ENCODE assay signal across 17 cellular contexts in genomic region chr2:173434729-173435345, GRCh38.
DNase-seq lines count a peak whose midpoint lies in the region; TF ChIP-seq lines count a peak whose summit lies in the region.
"Had no signal": no experiment of that assay in that cellular context is flagged by ENCODE, and none has a peak within 500 bp of the region (broad histone marks: within the 10 kb centered on the region; RNA-seq: fewer than 3 reads in every experiment).

No MANE protein-coding gene starts in this region.

- no peak overlapping the region for H3K27ac ChIP-seq in CD4-positive, alpha-beta memory T cell (ENCODE audit: low read depth, low read length)
- H3K27ac ChIP-seq: BLaER1 treated with 17β-estradiol and CSF1 and Interleukin-3, amounts not matched to agents 10 nM and 100 nM had no signal

- DNase-seq in DMS 273 treated with DMSO at 0.1 percent for 48 hours (lab: John Stamatoyannopoulos, UW): peak; percentile 23
- DNase-seq in NCI-H524 treated with DMSO at 0.1 percent for 48 hours (lab: John Stamatoyannopoulos, UW): peak; percentile 31
- DNase-seq in fibroblast of peridontal ligament (ENCODE audit: extremely low read depth): peak; percentile 63
- DNase-seq in nephron progenitor cell: no peak
- DNase-seq in EL: no peak
- DNase-seq in CD4-positive, alpha-beta memory T cell: no peak
- no peak for DNase-seq in progenitor cell of endocrine pancreas (ENCODE audit: low spot score, unreplicated experiment)
- DNase-seq: CD8-positive, alpha-beta memory T cell; DMS79 treated with DMSO at 0.1 percent for 48 hours; H9; IMR-90; NCI-H1417; NCI-H1930; OCI-M1; SHP77 treated with DMSO at 0.1 percent for 48 hours; SK-N-SH had no signal

- no peaks in the 10 kb centered on the region for H3K4me1 ChIP-seq in CD4-positive, alpha-beta memory T cell (ENCODE audit: insufficient read depth, low read length)

- H3K4me1 Mint-ChIP-seq in nephron progenitor cell: no peaks in the 10 kb centered on the region
- H3K4me1 Mint-ChIP-seq in CD4-positive, alpha-beta memory T cell: peaks cover 0 to 7% (median 5%) of the 10 kb centered on the region in 4 donors
- H3K4me1 Mint-ChIP-seq in progenitor cell of endocrine pancreas (ENCODE audit: low read depth): no peaks in the 10 kb centered on the region
- H3K4me1 Mint-ChIP-seq: CD8-positive, alpha-beta memory T cell; H9 had no signal

- TF ChIP-seq CTCF in nephron progenitor cell (IDR thresholded peaks at IDR 0.05): no peak
- no peak for TF ChIP-seq CTCF in progenitor cell of endocrine pancreas (IDR thresholded peaks at IDR 0.05; ENCODE audit: unreplicated experiment)

- H3K4me3 ChIP-seq in CD4-positive, alpha-beta memory T cell (ENCODE audit: low read length in 2 of 2): no peak overlapping the region
- H3K4me3 ChIP-seq: BLaER1 treated with 17β-estradiol and CSF1 and Interleukin-3, amounts not matched to agents 10 nM and 100 nM had no signal

- intact Hi-C loops in CD4-positive, alpha-beta memory T cell (cut with micrococcal nuclease): no loop called here

- H3K27me3 Mint-ChIP-seq in nephron progenitor cell (ENCODE audit: low read depth, poor library complexity) (peaks cover 24% of the 10 kb centered on the region), progenitor cell of endocrine pancreas (peaks cover 10% of the 10 kb centered on the region)
- H3K27me3 Mint-ChIP-seq in CD4-positive, alpha-beta memory T cell: peaks cover 6 to 18% of the 10 kb centered on the region in 2 donors

- H3K27me3 ChIP-seq in CD4-positive, alpha-beta memory T cell (ENCODE audit: insufficient read depth, low read length): no peaks in the 10 kb centered on the region
- H3K27me3 ChIP-seq: BLaER1 treated with 17β-estradiol and CSF1 and Interleukin-3, amounts not matched to agents 10 nM and 100 nM had no signal

- peak overlapping the region; percentile 58 for H3K27ac Mint-ChIP-seq in nephron progenitor cell
- no peak overlapping the region for H3K27ac Mint-ChIP-seq in CD4-positive, alpha-beta memory T cell
- H3K27ac Mint-ChIP-seq in progenitor cell of endocrine pancreas: no peak overlapping the region
- H3K27ac Mint-ChIP-seq: CD8-positive, alpha-beta memory T cell; H9 had no signal

- no peaks in the 10 kb centered on the region for H3K9me3 ChIP-seq in CD4-positive, alpha-beta memory T cell (ENCODE audit: control insufficient read depth in 1 of 2, low read length in 2 of 2)
- H3K9me3 ChIP-seq: BLaER1 treated with 17β-estradiol and CSF1 and Interleukin-3, amounts not matched to agents 10 nM and 100 nM; SK-N-SH had no signal

- POLR2A ChIA-PET in CD4-positive, alpha-beta memory T cell (lab: Charles Lee; ENCODE audit: partially characterized antibody): no interaction called here

- H3K4me3 Mint-ChIP-seq in nephron progenitor cell (no peak overlapping the region), progenitor cell of endocrine pancreas (ENCODE audit: low read depth) (no peak overlapping the region)
- H3K4me3 Mint-ChIP-seq in CD4-positive, alpha-beta memory T cell: no peak overlapping the region
- H3K4me3 Mint-ChIP-seq: CD8-positive, alpha-beta memory T cell; H9 had no signal

- H3K9me3 Mint-ChIP-seq in nephron progenitor cell (no peaks in the 10 kb centered on the region), progenitor cell of endocrine pancreas (ENCODE audit: low read depth) (peaks cover 4% of the 10 kb centered on the region)
- H3K9me3 Mint-ChIP-seq in CD4-positive, alpha-beta memory T cell: no peaks in the 10 kb centered on the region
- H3K9me3 Mint-ChIP-seq: CD8-positive, alpha-beta memory T cell; H9 had no signal

- H3K36me3 Mint-ChIP-seq in nephron progenitor cell (ENCODE audit: low read depth): no peaks in the 10 kb centered on the region
- no peaks in the 10 kb centered on the region for H3K36me3 Mint-ChIP-seq in CD4-positive, alpha-beta memory T cell
- H3K36me3 Mint-ChIP-seq in progenitor cell of endocrine pancreas (ENCODE audit: insufficient read depth): no peaks in the 10 kb centered on the region
- H3K36me3 Mint-ChIP-seq: CD8-positive, alpha-beta memory T cell had no signal

- H3K36me3 ChIP-seq in CD4-positive, alpha-beta memory T cell (ENCODE audit: insufficient read depth, low read length): no peaks in the 10 kb centered on the region
- H3K36me3 ChIP-seq: BLaER1 treated with 17β-estradiol and CSF1 and Interleukin-3, amounts not matched to agents 10 nM and 100 nM had no signal

- CTCF ChIA-PET in CD4-positive, alpha-beta memory T cell (lab: Charles Lee; ENCODE audit: partially characterized antibody): no interaction called here

Comparison
In these comparisons a context has a peak if more than half of its experiments do, and no peak if none do; other contexts are left out.
1. DNase-seq: peak in DMS 273 treated with DMSO at 0.1 percent for 48 hours (single experiment), NCI-H524 treated with DMSO at 0.1 percent for 48 hours (single experiment) and fibroblast of peridontal ligament (single experiment); none in nephron progenitor cell (single experiment), EL (single experiment), CD4-positive, alpha-beta memory T cell (0 of 5) and progenitor cell of endocrine pancreas (single experiment).